In the genomic region with DNA sequence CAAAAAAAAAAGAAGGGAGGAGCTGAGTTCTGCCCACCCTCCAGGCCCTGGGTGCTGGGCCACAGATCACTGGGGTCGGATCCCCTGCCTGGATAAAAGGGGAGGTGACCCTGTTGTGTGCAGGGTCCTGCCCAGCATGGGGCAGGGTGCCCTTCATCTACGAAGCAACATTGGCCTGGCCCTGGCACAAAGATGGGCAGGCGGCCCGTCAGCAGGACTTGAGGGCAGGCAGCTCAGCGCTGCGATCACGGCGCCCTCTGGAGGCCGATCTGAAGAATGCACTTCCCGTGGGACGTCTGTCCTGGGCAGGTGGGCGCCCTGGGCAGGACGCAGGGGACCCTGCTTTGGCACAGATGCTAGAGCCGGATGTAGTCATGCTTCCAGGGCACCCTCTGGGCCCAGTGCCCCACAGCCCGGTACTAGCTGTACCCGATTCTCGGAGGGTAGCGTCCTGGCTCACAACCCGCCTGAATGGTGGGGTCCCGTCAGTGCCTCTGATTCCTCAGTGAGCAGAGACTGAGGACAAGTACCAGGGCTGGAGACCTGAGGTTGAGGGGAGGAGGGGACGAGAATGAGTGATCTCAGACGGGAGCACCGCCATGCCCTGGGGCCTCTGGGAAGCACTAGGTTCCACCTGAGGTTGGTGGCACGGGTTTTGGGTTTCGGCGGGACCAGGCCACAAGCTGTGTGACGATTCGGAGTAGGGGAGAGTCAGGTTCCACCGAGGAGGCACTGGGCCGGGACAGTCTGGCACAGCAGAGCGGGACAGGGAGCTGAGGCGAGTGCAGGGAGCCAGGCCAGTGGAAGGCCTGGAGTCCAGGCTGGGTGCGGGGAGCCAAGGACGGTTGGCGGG, we compare ENCODE assay signal across 8 cellular contexts. TPM values are rescaled to one million over a fixed set of nuclear protein-coding genes. Genes with fewer than 3 reads are reported as not detected.
DNase-seq lines count a peak whose midpoint lies in the region; ATAC-seq, FAIRE-seq and TF ChIP-seq lines count a peak whose summit lies in the region.

No MANE protein-coding gene starts in this region.

- peak; percentile 40 to 48 for DNase-seq in AML-193 (lab: John Stamatoyannopoulos, UW)
- peak; percentile 3 for DNase-seq in NCI-H1105 (lab: John Stamatoyannopoulos, UW)
- peak; percentile 36 for DNase-seq in bronchial epithelial cell (ENCODE audit: low read depth)
- no peak for DNase-seq in kidney epithelial cell (ENCODE audit: low read depth)
- DNase-seq in stimulated activated CD4-positive, alpha-beta T cell treated with anti-CD3 and anti-CD28 coated beads, Interleukin-2, amount 100 ng/mL, for 24 hours: peak; percentile 73 to 76

- no peak for FAIRE-seq in bronchial epithelial cell (lab: Jason Lieb, UNC)

- no peak overlapping the region for H3K4me3 ChIP-seq in WI38 (ENCODE audit: low read depth, low read length)
- H3K4me3 ChIP-seq in bronchial epithelial cell (ENCODE audit: low read depth, low read length): no peak overlapping the region
- H3K4me3 ChIP-seq in kidney epithelial cell (ENCODE audit: low read depth, low read length): no peak overlapping the region

- ATAC-seq in GM18873 (IDR thresholded peaks at IDR 0.05; ENCODE audit: low FRiP score, unreplicated experiment): peak; percentile 42
- no peak for ATAC-seq in GM21515 (IDR thresholded peaks at IDR 0.05; ENCODE audit: unreplicated experiment)

- TF ChIP-seq CTCF in WI38 (IDR thresholded peaks at IDR 0.05; ENCODE audit: low read depth, low read length) (peak; percentile 83), bronchial epithelial cell (IDR thresholded peaks at IDR 0.05; ENCODE audit: insufficient read depth, low read length, severe bottlenecking) (peak; percentile 98), kidney epithelial cell (IDR thresholded peaks at IDR 0.05; ENCODE audit: insufficient read depth, low read length, poor library complexity, severe bottlenecking) (peak; percentile 92)

- no peaks in the 10 kb centered on the region for H3K27me3 ChIP-seq in bronchial epithelial cell (ENCODE audit: control insufficient read depth, insufficient read depth, low read length)
- no peaks in the 10 kb centered on the region for H3K27me3 ChIP-seq in kidney epithelial cell (ENCODE audit: control insufficient read depth, insufficient read depth, low read length)

- H3K36me3 ChIP-seq in bronchial epithelial cell (ENCODE audit: control insufficient read depth, insufficient read depth, low read length) (peaks cover 2% of the 10 kb centered on the region), kidney epithelial cell (ENCODE audit: control insufficient read depth, insufficient read depth, low read length) (no peaks in the 10 kb centered on the region)

RNA-seq across cellular contexts. Expression of a gene that starts 18.0 kb away (rescaled TPM):
- total RNA-seq in bronchial epithelial cell (2.9 and 3.7 TPM in 2 replicates), kidney epithelial cell (38.8 and 41.1 TPM in 2 replicates)

RNA-seq across cellular contexts. Expression of a gene that starts 49.4 kb away (rescaled TPM):
- total RNA-seq in bronchial epithelial cell (not detected in 2 replicates), kidney epithelial cell (16.8 and 18.6 TPM in 2 replicates)

Comparison
In these comparisons a context has a peak if more than half of its experiments do, and no peak if none do; other contexts are left out.
1. RNA of a gene that starts 49.4 kb away (total RNA-seq): 16.8 to 18.6 TPM in kidney epithelial cell; not detected in bronchial epithelial cell; every median in the first group is over 10 times any median in the second.
2. Peak in every context shown above with its lines, with median percentiles within 50 percentile points of each other: CTCF ChIP-seq.